9 cellular contexts compared by ENCODE assay signal in genomic region chr1:241356187-241356518, GRCh38. TPM values are rescaled to one million over a fixed set of nuclear protein-coding genes. Genes with fewer than 3 reads are reported as not detected.
DNase-seq lines count a peak whose midpoint lies in the region; ATAC-seq and TF ChIP-seq lines count a peak whose summit lies in the region.
"Had no signal": no experiment of that assay in that cellular context is flagged by ENCODE, and none has a peak within 500 bp of the region (broad histone marks: within the 10 kb centered on the region; RNA-seq: fewer than 3 reads in every experiment).

No MANE protein-coding gene starts in this region.

- POLR2A ChIA-PET in activated CD4-positive, alpha-beta T cell treated with anti-CD3 and anti-CD28 coated beads for 36 hours (lab: Charles Lee): no interaction called here
- POLR2A ChIA-PET in activated CD4-positive, alpha-beta T cell treated with anti-CD3 and anti-CD28 coated beads, Interleukin-2, amount 10 ng/mL, durations not matched to agents 7 days and 5 days (lab: Charles Lee): no interaction called here

- H3K27ac Mint-ChIP-seq in activated naive CD8-positive, alpha-beta T cell: no peak overlapping the region
- no peak overlapping the region for H3K27ac Mint-ChIP-seq in activated naive CD8-positive, alpha-beta T cell treated with anti-CD3 and anti-CD28 coated beads for 36 hours
- H3K27ac Mint-ChIP-seq in glutamatergic neuron (ENCODE audit: unreplicated experiment): peak overlapping the region; percentile 88
- no peak overlapping the region for H3K27ac Mint-ChIP-seq in activated CD4-positive, alpha-beta T cell treated with anti-CD3 and anti-CD28 coated beads for 36 hours
- no peak overlapping the region for H3K27ac Mint-ChIP-seq in activated CD4-positive, alpha-beta T cell treated with anti-CD3 and anti-CD28 coated beads, Interleukin-2, amount 10 ng/mL, durations not matched to agents 7 days and 5 days

- TF ChIP-seq CTCF in glutamatergic neuron (IDR thresholded peaks at IDR 0.05; ENCODE audit: partially characterized antibody, unreplicated experiment) (no peak), testis (IDR thresholded peaks at IDR 0.05) (no peak)

- TF ChIP-seq POLR2A in testis (IDR thresholded peaks at IDR 0.05): no peak

- H3K4me1 ChIP-seq in testis: no peaks in the 10 kb centered on the region

- no peaks in the 10 kb centered on the region for H3K9me3 ChIP-seq in testis

- 2% methylated on average over 14 of the region's 14 CpGs for WGBS in testis, 2 donors

- H3K4me1 Mint-ChIP-seq in activated naive CD8-positive, alpha-beta T cell (ENCODE audit: low read depth): peaks cover 6% of the 10 kb centered on the region
- H3K4me1 Mint-ChIP-seq in activated naive CD8-positive, alpha-beta T cell treated with anti-CD3 and anti-CD28 coated beads for 36 hours: peaks cover 3% of the 10 kb centered on the region
- H3K4me1 Mint-ChIP-seq in glutamatergic neuron (ENCODE audit: low read depth, unreplicated experiment): peaks cover 6% of the 10 kb centered on the region
- H3K4me1 Mint-ChIP-seq in activated CD4-positive, alpha-beta T cell treated with anti-CD3 and anti-CD28 coated beads for 36 hours: peaks cover 6% of the 10 kb centered on the region
- H3K4me1 Mint-ChIP-seq in activated CD4-positive, alpha-beta T cell treated with anti-CD3 and anti-CD28 coated beads, Interleukin-2, amount 10 ng/mL, durations not matched to agents 7 days and 5 days: peaks cover 2% of the 10 kb centered on the region

- peak overlapping the region; percentile 52 to 63 for H3K4me3 ChIP-seq in testis

- no peak for ATAC-seq in activated CD4-positive, alpha-beta T cell treated with anti-CD3 and anti-CD28 coated beads for 36 hours

- no peaks in the 10 kb centered on the region for H3K27me3 ChIP-seq in testis

- H3K27ac ChIP-seq in testis: no peak overlapping the region

- peak overlapping the region; percentile 63 for H3K4me3 Mint-ChIP-seq in activated naive CD8-positive, alpha-beta T cell
- H3K4me3 Mint-ChIP-seq in activated naive CD8-positive, alpha-beta T cell treated with anti-CD3 and anti-CD28 coated beads for 36 hours: no peak overlapping the region
- peak overlapping the region; percentile 99 for H3K4me3 Mint-ChIP-seq in glutamatergic neuron (ENCODE audit: unreplicated experiment)
- H3K4me3 Mint-ChIP-seq in activated CD4-positive, alpha-beta T cell treated with anti-CD3 and anti-CD28 coated beads for 36 hours: no peak overlapping the region
- no peak overlapping the region for H3K4me3 Mint-ChIP-seq in activated CD4-positive, alpha-beta T cell treated with anti-CD3 and anti-CD28 coated beads, Interleukin-2, amount 10 ng/mL, durations not matched to agents 7 days and 5 days

- intact Hi-C loops in testis (cut with DNase I; ENCODE audit: low total_unique reads): no loop called here
- intact Hi-C loops in activated CD4-positive, alpha-beta T cell treated with anti-CD3 and anti-CD28 coated beads for 36 hours (cut with DNase I, micrococcal nuclease): no loop called here

- DNase-seq in activated naive CD8-positive, alpha-beta T cell treated with anti-CD3 and anti-CD28 coated beads for 36 hours: no peak
- DNase-seq in NCI-H1930 (lab: John Stamatoyannopoulos, UW) (peak; percentile 24 to 26), glutamatergic neuron (no peak), testis (no peak), NCI-H2196 treated with DMSO at 0.1 percent for 48 hours (lab: John Stamatoyannopoulos, UW; ENCODE audit: unreplicated experiment) (no peak)
- no peak for DNase-seq in activated CD4-positive, alpha-beta T cell treated with anti-CD3 and anti-CD28 coated beads for 36 hours
- DNase-seq in activated CD4-positive, alpha-beta T cell treated with anti-CD3 and anti-CD28 coated beads, Interleukin-2, amount 10 ng/mL, durations not matched to agents 7 days and 5 days: no peak

- H3K27me3 Mint-ChIP-seq in activated naive CD8-positive, alpha-beta T cell: peaks cover 27% of the 10 kb centered on the region
- H3K27me3 Mint-ChIP-seq in activated naive CD8-positive, alpha-beta T cell treated with anti-CD3 and anti-CD28 coated beads for 36 hours: peaks cover 59% of the 10 kb centered on the region
- peaks cover 2% of the 10 kb centered on the region for H3K27me3 Mint-ChIP-seq in glutamatergic neuron (ENCODE audit: unreplicated experiment)
- H3K27me3 Mint-ChIP-seq in activated CD4-positive, alpha-beta T cell treated with anti-CD3 and anti-CD28 coated beads for 36 hours: peaks cover 37% of the 10 kb centered on the region
- peaks cover 33% of the 10 kb centered on the region for H3K27me3 Mint-ChIP-seq in activated CD4-positive, alpha-beta T cell treated with anti-CD3 and anti-CD28 coated beads, Interleukin-2, amount 10 ng/mL, durations not matched to agents 7 days and 5 days

- no peaks in the 10 kb centered on the region for H3K9me3 Mint-ChIP-seq in activated naive CD8-positive, alpha-beta T cell (ENCODE audit: low read depth)
- H3K9me3 Mint-ChIP-seq in activated naive CD8-positive, alpha-beta T cell treated with anti-CD3 and anti-CD28 coated beads for 36 hours: no peaks in the 10 kb centered on the region
- H3K9me3 Mint-ChIP-seq in glutamatergic neuron (ENCODE audit: unreplicated experiment): peaks cover 1% of the 10 kb centered on the region
- no peaks in the 10 kb centered on the region for H3K9me3 Mint-ChIP-seq in activated CD4-positive, alpha-beta T cell treated with anti-CD3 and anti-CD28 coated beads for 36 hours (ENCODE audit: low read depth)
- H3K9me3 Mint-ChIP-seq in activated CD4-positive, alpha-beta T cell treated with anti-CD3 and anti-CD28 coated beads, Interleukin-2, amount 10 ng/mL, durations not matched to agents 7 days and 5 days: no peaks in the 10 kb centered on the region

- CTCF ChIA-PET in activated CD4-positive, alpha-beta T cell treated with anti-CD3 and anti-CD28 coated beads for 36 hours (lab: Charles Lee): no interaction called here
- CTCF ChIA-PET in activated CD4-positive, alpha-beta T cell treated with anti-CD3 and anti-CD28 coated beads, Interleukin-2, amount 10 ng/mL, durations not matched to agents 7 days and 5 days (lab: Charles Lee): no interaction called here

- H3K36me3 Mint-ChIP-seq in activated naive CD8-positive, alpha-beta T cell: no peaks in the 10 kb centered on the region
- no peaks in the 10 kb centered on the region for H3K36me3 Mint-ChIP-seq in activated naive CD8-positive, alpha-beta T cell treated with anti-CD3 and anti-CD28 coated beads for 36 hours
- H3K36me3 Mint-ChIP-seq in glutamatergic neuron (ENCODE audit: unreplicated experiment): no peaks in the 10 kb centered on the region
- no peaks in the 10 kb centered on the region for H3K36me3 Mint-ChIP-seq in activated CD4-positive, alpha-beta T cell treated with anti-CD3 and anti-CD28 coated beads for 36 hours (ENCODE audit: low read depth)
- no peaks in the 10 kb centered on the region for H3K36me3 Mint-ChIP-seq in activated CD4-positive, alpha-beta T cell treated with anti-CD3 and anti-CD28 coated beads, Interleukin-2, amount 10 ng/mL, durations not matched to agents 7 days and 5 days (ENCODE audit: low read depth)

- H3K36me3 ChIP-seq in testis (ENCODE audit: low read depth, missing control alignments): no peaks in the 10 kb centered on the region

RNA-seq across cellular contexts. Expression of gene RGS7, which starts 0.9 kb away (rescaled TPM):
- not detected for total RNA-seq in activated naive CD8-positive, alpha-beta T cell treated with anti-CD3 and anti-CD28 coated beads for 36 hours
- total RNA-seq in glutamatergic neuron (ENCODE audit: unreplicated experiment) (16.0 TPM), testis (1 to 10 TPM; 5.4 to 6.6 TPM)
- polyA plus RNA-seq in testis (ENCODE audit: insufficient read depth, low read depth, low replicate concordance): 5.0 TPM
- total RNA-seq in activated CD4-positive, alpha-beta T cell treated with anti-CD3 and anti-CD28 coated beads for 36 hours: not detected
- total RNA-seq in activated CD4-positive, alpha-beta T cell treated with anti-CD3 and anti-CD28 coated beads, Interleukin-2, amount 10 ng/mL, durations not matched to agents 7 days and 5 days: not detected
- total RNA-seq: myocyte had no signal

Comparison
In these comparisons a context has a peak if more than half of its experiments do, and no peak if none do; other contexts are left out.
1. H3K4me3 Mint-ChIP-seq: peak in activated naive CD8-positive, alpha-beta T cell (single experiment) and glutamatergic neuron (single experiment); none in activated naive CD8-positive, alpha-beta T cell treated with anti-CD3 and anti-CD28 coated beads for 36 hours (single experiment), activated CD4-positive, alpha-beta T cell treated with anti-CD3 and anti-CD28 coated beads for 36 hours (single experiment) and activated CD4-positive, alpha-beta T cell treated with anti-CD3 and anti-CD28 coated beads, Interleukin-2, amount 10 ng/mL, durations not matched to agents 7 days and 5 days (single experiment).
2. DNase-seq: peak in NCI-H1930 (2 of 2); none in activated naive CD8-positive, alpha-beta T cell treated with anti-CD3 and anti-CD28 coated beads for 36 hours (single experiment), glutamatergic neuron (single experiment), testis (single experiment), NCI-H2196 treated with DMSO at 0.1 percent for 48 hours (single experiment), activated CD4-positive, alpha-beta T cell treated with anti-CD3 and anti-CD28 coated beads for 36 hours (single experiment) and activated CD4-positive, alpha-beta T cell treated with anti-CD3 and anti-CD28 coated beads, Interleukin-2, amount 10 ng/mL, durations not matched to agents 7 days and 5 days (single experiment).
3. RNA of gene RGS7, which starts 0.9 kb away (total RNA-seq): 16.0 TPM in glutamatergic neuron (single experiment) and 5.4 to 6.6 TPM in testis; not detected in activated naive CD8-positive, alpha-beta T cell treated with anti-CD3 and anti-CD28 coated beads for 36 hours, not detected in activated CD4-positive, alpha-beta T cell treated with anti-CD3 and anti-CD28 coated beads for 36 hours and not detected in activated CD4-positive, alpha-beta T cell treated with anti-CD3 and anti-CD28 coated beads, Interleukin-2, amount 10 ng/mL, durations not matched to agents 7 days and 5 days; every median in the first group is over 4 times any median in the second.